8 cellular contexts compared by ENCODE assay signal in the genomic region with DNA sequence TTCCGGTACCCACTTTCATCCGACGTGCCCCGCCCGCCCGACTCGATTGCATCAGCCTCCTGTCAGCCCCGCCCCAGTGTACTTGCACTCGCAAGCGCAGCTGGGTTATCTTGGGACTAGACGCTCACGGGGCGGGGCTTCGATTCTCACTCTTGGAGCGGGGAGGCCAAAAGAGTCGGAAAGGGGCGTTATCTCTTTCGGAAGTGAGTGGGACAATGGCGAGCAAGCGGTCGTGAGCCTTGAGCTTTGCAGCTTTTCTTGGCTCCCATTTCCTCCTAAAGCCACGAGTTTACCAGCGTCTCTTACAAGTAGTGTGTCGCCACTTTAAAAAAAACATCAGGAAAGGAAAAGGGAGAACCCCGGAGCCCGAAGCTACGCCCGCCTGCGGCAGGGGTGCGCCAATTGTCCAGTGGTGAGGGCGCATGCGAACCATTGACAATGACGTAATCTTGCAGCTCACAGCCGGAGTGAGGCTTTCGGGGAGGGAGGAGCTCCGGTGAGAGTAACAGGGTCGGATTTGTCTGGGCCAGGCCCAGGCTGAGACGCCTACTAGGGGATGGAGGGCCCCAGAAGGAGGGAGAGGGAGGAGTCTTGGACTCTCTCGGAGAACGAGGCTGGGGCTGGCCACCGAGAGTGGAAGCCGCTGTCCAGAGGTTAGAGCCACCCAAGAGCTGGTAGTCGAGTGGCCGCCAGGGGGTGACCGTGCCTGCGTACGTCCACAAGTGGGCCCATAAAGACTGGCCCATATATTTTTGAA.
DNase-seq lines count a peak whose midpoint lies in the region; ATAC-seq and TF ChIP-seq lines count a peak whose summit lies in the region.

No MANE protein-coding gene starts in this region.

- intact Hi-C loops in left cardiac atrium (cut with DNase I): loop anchor here in 1 of 2 donors (10.0 kb wide), 1 partner anchor 165 kb away; a partner anchor contains a TSS
- intact Hi-C loops in posterior vena cava (cut with DNase I): no loop called here
- intact Hi-C loops in upper lobe of right lung (cut with DNase I): no loop called here

- TF ChIP-seq CTCF in GM13977 (IDR thresholded peaks at IDR 0.05; ENCODE audit: extremely low read depth, insufficient read depth, missing control alignments): peak; percentile 55
- TF ChIP-seq CTCF in upper lobe of right lung (IDR thresholded peaks at IDR 0.05): peak; percentile 65

- DNase-seq in GM13977 (ENCODE audit: low spot score): peak; percentile 73
- peak; percentile 87 for DNase-seq in NCI-H146 treated with DMSO at 0.1 percent for 48 hours (lab: John Stamatoyannopoulos, UW; ENCODE audit: unreplicated experiment)
- DNase-seq in T-helper 1 cell: peak; percentile 79 to 95 (median 88)
- peak; percentile 23 to 92 (median 83) for DNase-seq in amygdala (lab: John Stamatoyannopoulos, UW)
- peak; percentile 97 for DNase-seq in left cardiac atrium
- DNase-seq in posterior vena cava (ENCODE audit: low spot score): peak; percentile 98
- DNase-seq in upper lobe of right lung: peak; percentile 96

- no peaks in the 10 kb centered on the region for H3K27me3 ChIP-seq in upper lobe of right lung

- H3K36me3 ChIP-seq in upper lobe of right lung: no peaks in the 10 kb centered on the region

- ATAC-seq in HG02885 (IDR thresholded peaks at IDR 0.05; ENCODE audit: poor library complexity, unreplicated experiment) (peak; percentile 94), left cardiac atrium (peak; percentile 97 to 99), upper lobe of right lung (peak; percentile 99)

- peak overlapping the region; percentile 44 for H3K4me3 ChIP-seq in upper lobe of right lung

- H3K27ac ChIP-seq in upper lobe of right lung: peak overlapping the region; percentile 89

- H3K4me1 ChIP-seq in upper lobe of right lung: no peaks in the 10 kb centered on the region

- no peaks in the 10 kb centered on the region for H3K9me3 ChIP-seq in upper lobe of right lung

- in situ Hi-C loops in GM13977 (cut with MboI; ENCODE audit: low pct_unique_long_range_greater_than_20kb, low sequenced_read_pairs, unreplicated experiment): no loop called here

Comparison
In these comparisons a context has a peak if more than half of its experiments do, and no peak if none do; other contexts are left out.
1. Peak in every context shown above with its lines: DNase-seq, ATAC-seq, H3K4me3 ChIP-seq and H3K27ac ChIP-seq.